25 cellular contexts compared by ENCODE assay signal in the genomic region with DNA sequence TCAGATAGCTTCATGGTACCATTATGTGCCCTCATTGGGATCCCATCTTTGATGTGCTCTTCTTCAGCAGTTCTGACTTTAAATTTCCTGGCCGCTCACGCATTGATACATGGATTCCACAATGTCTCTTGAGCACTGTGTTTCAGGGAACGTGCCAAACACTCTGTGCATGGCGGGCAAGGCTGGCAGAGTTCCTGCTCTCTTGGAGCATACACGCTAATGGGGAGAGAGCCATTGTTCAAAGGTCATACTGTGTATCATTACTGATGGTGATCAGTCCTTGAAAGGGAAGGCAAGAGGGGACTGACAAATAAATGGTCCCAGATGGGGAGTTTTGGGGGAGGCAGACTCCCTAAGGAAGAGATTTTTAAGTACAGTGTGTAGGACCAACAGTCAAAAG. TPM values are rescaled to one million over a fixed set of nuclear protein-coding genes. Genes with fewer than 3 reads are reported as not detected.
"Had no signal": no experiment of that assay in that cellular context is flagged by ENCODE, and none has a peak within 500 bp of the region (broad histone marks: within the 10 kb centered on the region; RNA-seq: fewer than 3 reads in every experiment).

No MANE protein-coding gene starts in this region.

- ATAC-seq: activated CD4-positive, CD25-positive, alpha-beta regulatory T cell treated with anti-CD3 and anti-CD28 coated beads, Interleukin-2, amount 50 U/mL, for 24 hours; activated T-helper 17 cell treated with anti-CD3 and anti-CD28 coated beads, Interleukin-2, amount 50 U/mL, for 72 hours; SK-N-SH treated with all-trans-retinoic acid at 6 μM for 48 hours had no signal

- H3K27ac Mint-ChIP-seq: activated naive CD8-positive, alpha-beta T cell treated with anti-CD3 and anti-CD28 coated beads, Interleukin-2, amount 10 ng/mL, durations not matched to agents 7 days and 5 days; activated T-helper 17 cell treated with anti-CD3 and anti-CD28 coated beads, Interleukin-2, amount 50 U/mL, for 72 hours; IgD-negative memory B cell; T-helper 2 cell treated with Interferon-gamma antibody and Interleukin-4, amounts not matched to agents 5 μg/mL and 100 μg/mL, for 36 hours had no signal

- H3K27me3 ChIP-seq: adrenal gland, SJSA1 had no signal

- DNase-seq: activated CD4-positive, alpha-beta T cell treated with anti-CD3 and anti-CD28 coated beads for 4 hours; activated naive CD4-positive, alpha-beta T cell treated with anti-CD3 and anti-CD28 coated beads, Interleukin-2, amount 50 U/mL, for 16 hours; activated naive CD8-positive, alpha-beta T cell treated with anti-CD3 and anti-CD28 coated beads, Interleukin-2, amount 10 ng/mL, durations not matched to agents 7 days and 5 days; activated T-cell treated with anti-CD3 and anti-CD28 coated beads for 4 hours; activated T-cell treated with anti-CD3 and anti-CD28 coated beads, Interleukin-2, amount 50 U/mL, for 48 hours; anterior cingulate cortex; KG1; NCI-H1105; NCI-H1436; NCI-H1694 treated with DMSO at 0.1 percent for 48 hours; NCI-H2081; NCI-H510A treated with DMSO at 0.1 percent for 48 hours; NCI-H69; SHP77; SW 1271 had no signal

- H3K4me1 Mint-ChIP-seq: activated T-helper 17 cell treated with anti-CD3 and anti-CD28 coated beads, Interleukin-2, amount 50 U/mL, for 72 hours; central memory CD8-positive, alpha-beta T cell; IgD-negative memory B cell had no signal

- H3K4me3 Mint-ChIP-seq: activated naive CD8-positive, alpha-beta T cell treated with anti-CD3 and anti-CD28 coated beads, Interleukin-2, amount 10 ng/mL, durations not matched to agents 7 days and 5 days; activated T-helper 17 cell treated with anti-CD3 and anti-CD28 coated beads, Interleukin-2, amount 50 U/mL, for 72 hours; central memory CD8-positive, alpha-beta T cell; T-helper 2 cell treated with Interferon-gamma antibody and Interleukin-4, amounts not matched to agents 5 μg/mL and 100 μg/mL, for 36 hours had no signal

- H3K9me3 ChIP-seq: SJSA1 had no signal

- H3K36me3 Mint-ChIP-seq: activated naive CD8-positive, alpha-beta T cell treated with anti-CD3 and anti-CD28 coated beads, Interleukin-2, amount 10 ng/mL, durations not matched to agents 7 days and 5 days had no signal

- H3K4me1 ChIP-seq: adrenal gland, SJSA1 had no signal

- H3K4me3 ChIP-seq: adrenal gland, SJSA1 had no signal

RNA-seq across cellular contexts. Expression of a gene that starts 52.3 kb away (rescaled TPM):
- total RNA-seq: activated naive CD8-positive, alpha-beta T cell treated with anti-CD3 and anti-CD28 coated beads, Interleukin-2, amount 10 ng/mL, durations not matched to agents 7 days and 5 days; activated T-helper 17 cell treated with anti-CD3 and anti-CD28 coated beads, Interleukin-2, amount 50 U/mL, for 72 hours; LHCN-M2; T-helper 1 cell treated with Interleukin-12 subunit alpha and Interleukin-12 subunit beta and Interleukin-4 antibody, amounts not matched to agents 30 ng/mL and 1 ng/mL, for 36 hours had no signal
